In the genomic region with DNA sequence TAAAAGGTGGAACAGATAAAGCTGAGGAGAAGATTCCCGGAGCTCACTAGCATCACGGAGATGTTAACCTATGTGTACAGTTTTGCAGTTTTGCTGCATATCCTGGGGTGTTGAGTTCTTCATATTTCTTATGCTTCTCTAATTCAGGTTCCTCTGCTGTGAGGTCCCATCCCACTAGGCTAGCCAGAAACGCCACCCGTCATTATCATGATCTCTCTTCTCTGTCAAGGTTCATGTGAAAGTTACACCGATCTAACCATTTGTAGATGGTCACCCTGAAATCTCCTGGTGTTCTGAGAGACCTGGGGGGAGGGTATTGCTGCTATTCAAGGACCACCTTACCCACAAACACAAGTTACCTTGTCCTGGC, we compare ENCODE assay signal across 23 cellular contexts.
"Had no signal": no experiment of that assay in that cellular context is flagged by ENCODE, and none has a peak within 500 bp of the region (broad histone marks: within the 10 kb centered on the region; RNA-seq: fewer than 3 reads in every experiment).

No MANE protein-coding gene starts in this region.

- H3K27me3 Mint-ChIP-seq: activated T-helper 17 cell treated with anti-CD3 and anti-CD28 coated beads, Interleukin-2, amount 50 U/mL, for 72 hours had no signal

- H3K79me2 ChIP-seq: hepatocyte had no signal

- H3K4me1 ChIP-seq: adrenal gland, body of pancreas, gastrocnemius medialis, left ventricle myocardium inferior had no signal

- ATAC-seq: activated naive CD4-positive, alpha-beta T cell treated with anti-CD3 and anti-CD28 coated beads, Interleukin-2, amount 50 U/mL, for 72 hours; activated T-helper 17 cell treated with anti-CD3 and anti-CD28 coated beads, Interleukin-2, amount 50 U/mL, for 72 hours; body of pancreas; gastrocnemius medialis; natural killer cell treated with Interleukin-12 subunit alpha and Interleukin-12 subunit beta and Interleukin-15 and Interleukin-18, amount 100 ng/mL, for 72 hours; SK-N-SH treated with all-trans-retinoic acid at 6 μM for 48 hours; WTC11 had no signal

- H3K36me3 Mint-ChIP-seq: activated naive CD4-positive, alpha-beta T cell treated with anti-CD3 and anti-CD28 coated beads, Interleukin-2, amount 50 U/mL, for 72 hours; natural killer cell treated with Interleukin-12 subunit alpha and Interleukin-12 subunit beta and Interleukin-15 and Interleukin-18, amount 100 ng/mL, for 72 hours; WTC11 had no signal

- H3K4me1 Mint-ChIP-seq: WTC11 had no signal

- DNase-seq: activated CD4-positive, alpha-beta T cell treated with anti-CD3 and anti-CD28 coated beads for 1 hour; activated CD8-positive, alpha-beta memory T cell treated with anti-CD3 and anti-CD28 coated beads for 24 hours; activated T-cell treated with anti-CD3 and anti-CD28 coated beads, Interleukin-2, amount 50 U/mL, for 24 hours; adrenal gland; aorta; body of pancreas; effector CD4-positive, alpha-beta T cell; gastrocnemius medialis; islet precursor cell; left ventricle myocardium inferior; mesendoderm; right lobe of liver; stimulated activated CD4-positive, alpha-beta T cell treated with anti-CD3 and anti-CD28 coated beads, Interleukin-12 subunit alpha, Interleukin-12 subunit beta, amount 100 ng/mL, for 4 hours; stimulated activated CD4-positive, alpha-beta T cell treated with anti-CD3 and anti-CD28 coated beads, Interleukin-4, amount 100 ng/mL, for 1 hour had no signal

- H3K27me3 ChIP-seq: body of pancreas, gastrocnemius medialis, hepatocyte, right lobe of liver had no signal

- H3K9me3 Mint-ChIP-seq: activated naive CD4-positive, alpha-beta T cell treated with anti-CD3 and anti-CD28 coated beads, Interleukin-2, amount 50 U/mL, for 72 hours; activated T-cell treated with anti-CD3 and anti-CD28 coated beads, Interleukin-2, amount 50 U/mL, for 24 hours; activated T-helper 17 cell treated with anti-CD3 and anti-CD28 coated beads, Interleukin-2, amount 50 U/mL, for 72 hours; natural killer cell treated with Interleukin-12 subunit alpha and Interleukin-12 subunit beta and Interleukin-15 and Interleukin-18, amount 100 ng/mL, for 72 hours; stimulated activated naive CD8-positive, alpha-beta T cell treated with anti-CD3 and anti-CD28 coated beads, Interleukin-15, Interleukin-2, amounts not matched to agents 100 ng/mL and 50 ng/mL, for 24 hours; WTC11 had no signal

- H3K4me3 Mint-ChIP-seq: activated T-cell treated with anti-CD3 and anti-CD28 coated beads, Interleukin-2, amount 50 U/mL, for 24 hours; activated T-helper 17 cell treated with anti-CD3 and anti-CD28 coated beads, Interleukin-2, amount 50 U/mL, for 72 hours; natural killer cell treated with Interleukin-12 subunit alpha and Interleukin-12 subunit beta and Interleukin-15 and Interleukin-18, amount 100 ng/mL, for 72 hours; stimulated activated naive CD8-positive, alpha-beta T cell treated with anti-CD3 and anti-CD28 coated beads, Interleukin-15, Interleukin-2, amounts not matched to agents 100 ng/mL and 50 ng/mL, for 24 hours; WTC11 had no signal

- H3K27ac Mint-ChIP-seq: activated T-cell treated with anti-CD3 and anti-CD28 coated beads, Interleukin-2, amount 50 U/mL, for 24 hours; activated T-helper 17 cell treated with anti-CD3 and anti-CD28 coated beads, Interleukin-2, amount 50 U/mL, for 72 hours; stimulated activated naive CD8-positive, alpha-beta T cell treated with anti-CD3 and anti-CD28 coated beads, Interleukin-15, Interleukin-2, amounts not matched to agents 100 ng/mL and 50 ng/mL, for 24 hours; WTC11 had no signal

- H3K36me3 ChIP-seq: adrenal gland, gastrocnemius medialis, left ventricle myocardium inferior, right lobe of liver, thoracic aorta had no signal

- H2AFZ ChIP-seq: hepatocyte had no signal

- H3K27ac ChIP-seq: adrenal gland, body of pancreas, gastrocnemius medialis, hepatocyte, left ventricle myocardium inferior, right lobe of liver, thoracic aorta had no signal

- H3K9me3 ChIP-seq: adrenal gland, body of pancreas, gastrocnemius medialis, left ventricle myocardium inferior, right lobe of liver, thoracic aorta had no signal

- H3K4me3 ChIP-seq: adrenal gland, body of pancreas, gastrocnemius medialis, hepatocyte, left ventricle myocardium inferior, lung, right lobe of liver, thoracic aorta had no signal

- H3K4me2 ChIP-seq: hepatocyte had no signal
